ENCODE assay signal across 10 cellular contexts in the genomic region with DNA sequence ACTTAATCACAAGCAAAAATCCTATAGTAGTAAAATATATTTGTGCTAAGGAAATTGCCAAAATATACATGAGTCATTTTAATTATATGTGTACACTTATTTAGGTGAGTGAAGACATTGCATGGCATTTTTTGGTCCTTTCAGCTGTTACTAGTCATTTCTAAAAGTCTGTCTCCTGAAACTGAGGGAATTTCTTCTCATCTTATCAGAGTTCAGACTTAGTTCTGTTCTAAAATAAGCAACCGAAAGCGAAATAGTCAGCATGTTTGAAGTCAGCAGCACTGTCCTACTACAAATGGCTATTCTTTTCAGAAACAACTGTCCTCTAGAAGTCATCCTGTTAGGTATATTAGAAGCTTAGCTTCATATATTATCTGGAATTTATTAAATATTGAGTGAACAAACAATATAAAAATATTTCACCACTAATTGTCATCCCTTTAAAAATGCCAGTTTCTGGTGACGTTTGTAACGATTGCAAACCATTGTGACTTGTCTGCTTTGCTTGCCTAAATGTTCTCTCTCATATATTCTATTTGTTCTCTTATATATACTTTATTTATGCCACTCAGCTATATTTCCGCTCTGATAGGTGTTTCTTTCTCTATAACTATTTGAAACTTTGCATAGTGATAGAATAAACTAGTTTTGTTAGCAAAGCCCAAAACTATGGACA.
A peak's percentile ranks its signal among the peaks of the same experiment; 100 is the strongest.
DNase-seq lines count a peak whose midpoint lies in the region; ATAC-seq and TF ChIP-seq lines count a peak whose summit lies in the region.
"Had no signal": no experiment of that assay in that cellular context is flagged by ENCODE, and none has a peak within 500 bp of the region (broad histone marks: within the 10 kb centered on the region; RNA-seq: fewer than 3 reads in every experiment).

No MANE protein-coding gene starts in this region.

- H3F3A ChIP-seq in SK-N-SH (replicated peaks; ENCODE audit: insufficient read depth), result peaks cover 6% of the 10 kb centered on the region

- TF ChIP-seq CTCF in SK-N-SH (IDR thresholded peaks at IDR 0.05), result no peak
- TF ChIP-seq CTCF in uterus (IDR thresholded peaks at IDR 0.05), result no peak
- no peak for TF ChIP-seq CTCF in WTC11 (IDR thresholded peaks at IDR 0.05)

- H3K9ac ChIP-seq in SK-N-SH, result no peak overlapping the region

- H3K9me2 ChIP-seq in SK-N-SH, result 0 out of 2 replicates have a peak, but pooled peaks cover 4% of the 10 kb centered on the region

- POLR2A ChIA-PET in SK-N-SH (lab: Yijun Ruan, JAX) (no interaction called here), WTC11 (lab: Charles Lee) (no interaction called here)

- WGBS in SK-N-SH (ENCODE audit: low lambda C conversion rate), result 94% methylated on average over 5 of the region's 5 CpGs

- TF ChIP-seq RAD21 in SK-N-SH (IDR thresholded peaks at IDR 0.05; ENCODE audit: low read length), result no peak

- DNase-seq in SK-N-SH, result no peak
- no peak for DNase-seq in Right ventricle myocardium superior
- DNase-seq in uterus, result no peak
- no peak for DNase-seq in posterior cingulate gyrus
- no peak for DNase-seq in WTC11 (ENCODE audit: low spot score)
- DNase-seq: 8988T had no signal

- H3K4me3 Mint-ChIP-seq in WTC11, result no peak overlapping the region

- intact Hi-C loops in Right ventricle myocardium superior (cut with DNase I) (no loop called here), uterus (cut with DNase I; ENCODE audit: low total_unique reads) (no loop called here), posterior cingulate gyrus (cut with DNase I) (no loop called here)

- TF ChIP-seq EP300 in SK-N-SH (IDR thresholded peaks at IDR 0.05; ENCODE audit: borderline replicate concordance in 1 of 2, low read depth in 1 of 2, low read length in 1 of 2), result no peak

- H3K4me1 ChIP-seq in SK-N-SH (ENCODE audit: control insufficient read depth in 1 of 2, insufficient read depth in 2 of 2, low read depth in 1 of 2, low read length in 1 of 2) (no peaks in the 10 kb centered on the region), uterus (no peaks in the 10 kb centered on the region)

- peaks cover 8% of the 10 kb centered on the region for H3K9me3 Mint-ChIP-seq in WTC11

- H3K27me3 Mint-ChIP-seq in WTC11 (ENCODE audit: low read depth), result no peaks in the 10 kb centered on the region

- H3K27me3 ChIP-seq in SK-N-SH (ENCODE audit: insufficient read depth), result no peaks in the 10 kb centered on the region
- no peaks in the 10 kb centered on the region for H3K27me3 ChIP-seq in uterus

- H3K79me2 ChIP-seq in SK-N-SH (ENCODE audit: insufficient read depth), result no peaks in the 10 kb centered on the region

- no peak overlapping the region for H2AFZ ChIP-seq in SK-N-SH (ENCODE audit: low read depth)

- H3K36me3 Mint-ChIP-seq in WTC11, result peaks cover 8% of the 10 kb centered on the region

- no peak for TF ChIP-seq POLR2A in uterus (IDR thresholded peaks at IDR 0.05)

- ATAC-seq in SK-N-SH treated with all-trans-retinoic acid at 6 μM for 48 hours (no peak), HG03520 (IDR thresholded peaks at IDR 0.05; ENCODE audit: unreplicated experiment) (peak; percentile 95), Right ventricle myocardium superior (ENCODE audit: poor library complexity) (peak; percentile 91), GM21528 (IDR thresholded peaks at IDR 0.05; ENCODE audit: low FRiP score, unreplicated experiment) (no peak), WTC11 (no peak)

- no peak overlapping the region for H3K27ac Mint-ChIP-seq in WTC11

- H3K4me3 ChIP-seq in SK-N-SH (ENCODE audit: low read depth in 2 of 2, low read length in 1 of 2), result no peak overlapping the region
- H3K4me3 ChIP-seq in uterus, result peak overlapping the region in 1 of 2 donors; percentile 19

- CTCF ChIA-PET in SK-N-SH (lab: Yijun Ruan, JAX) (interaction anchor here (0.8 kb wide), 1 partner anchor 13 kb away, joined by 3 read pairs; no protein-coding TSS in a partner anchor), WTC11 (lab: Charles Lee) (no interaction called here)

- H3K27ac ChIP-seq in SK-N-SH (ENCODE audit: low read depth in 2 of 2, low read length in 1 of 2), result peak overlapping the region in 1 of 2 experiments; percentile 16; a peak in 1 of 4 replicates
- peak overlapping the region; percentile 50 to 73 for H3K27ac ChIP-seq in uterus
- H3K27ac ChIP-seq: HL-60 had no signal

- H3K9me3 ChIP-seq in SK-N-SH, result no peaks in the 10 kb centered on the region
- peaks cover 0 to under 1% of the 10 kb centered on the region in 2 donors for H3K9me3 ChIP-seq in uterus

- no peak overlapping the region for H3K4me2 ChIP-seq in SK-N-SH

- no peaks in the 10 kb centered on the region for H4K20me1 ChIP-seq in SK-N-SH (ENCODE audit: insufficient read depth)

- H3K4me1 Mint-ChIP-seq in WTC11, result no peaks in the 10 kb centered on the region

- H3K36me3 ChIP-seq in SK-N-SH (replicated peaks in 1 of 2; ENCODE audit: control insufficient read depth in 1 of 2, insufficient read depth in 2 of 2, low read length in 1 of 2), result peaks cover 0 to 31% of the 10 kb centered on the region in 2 experiments
- H3K36me3 ChIP-seq in uterus, result no peaks in the 10 kb centered on the region

TF ChIP-seq in SK-N-SH treated with all-trans-retinoic acid at 6 μM for 48 hours, 23 proteins besides CTCF, POLR2A, EP300 and RAD21 (continues in another document):
- TF ChIP-seq, protein P1, sequence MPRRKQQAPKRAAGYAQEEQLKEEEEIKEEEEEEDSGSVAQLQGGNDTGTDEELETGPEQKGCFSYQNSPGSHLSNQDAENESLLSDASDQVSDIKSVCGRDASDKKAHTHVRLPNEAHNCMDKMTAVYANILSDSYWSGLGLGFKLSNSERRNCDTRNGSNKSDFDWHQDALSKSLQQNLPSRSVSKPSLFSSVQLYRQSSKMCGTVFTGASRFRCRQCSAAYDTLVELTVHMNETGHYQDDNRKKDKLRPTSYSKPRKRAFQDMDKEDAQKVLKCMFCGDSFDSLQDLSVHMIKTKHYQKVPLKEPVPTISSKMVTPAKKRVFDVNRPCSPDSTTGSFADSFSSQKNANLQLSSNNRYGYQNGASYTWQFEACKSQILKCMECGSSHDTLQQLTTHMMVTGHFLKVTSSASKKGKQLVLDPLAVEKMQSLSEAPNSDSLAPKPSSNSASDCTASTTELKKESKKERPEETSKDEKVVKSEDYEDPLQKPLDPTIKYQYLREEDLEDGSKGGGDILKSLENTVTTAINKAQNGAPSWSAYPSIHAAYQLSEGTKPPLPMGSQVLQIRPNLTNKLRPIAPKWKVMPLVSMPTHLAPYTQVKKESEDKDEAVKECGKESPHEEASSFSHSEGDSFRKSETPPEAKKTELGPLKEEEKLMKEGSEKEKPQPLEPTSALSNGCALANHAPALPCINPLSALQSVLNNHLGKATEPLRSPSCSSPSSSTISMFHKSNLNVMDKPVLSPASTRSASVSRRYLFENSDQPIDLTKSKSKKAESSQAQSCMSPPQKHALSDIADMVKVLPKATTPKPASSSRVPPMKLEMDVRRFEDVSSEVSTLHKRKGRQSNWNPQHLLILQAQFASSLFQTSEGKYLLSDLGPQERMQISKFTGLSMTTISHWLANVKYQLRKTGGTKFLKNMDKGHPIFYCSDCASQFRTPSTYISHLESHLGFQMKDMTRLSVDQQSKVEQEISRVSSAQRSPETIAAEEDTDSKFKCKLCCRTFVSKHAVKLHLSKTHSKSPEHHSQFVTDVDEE (CRISPR knock-in tag; IDR thresholded peaks at IDR 0.05), result no peak

TF ChIP-seq in WTC11, 78 proteins besides CTCF, POLR2A, EP300 and RAD21:
- TF ChIP-seq OVOL2 (CRISPR knock-in tag; IDR thresholded peaks at IDR 0.05; ENCODE audit: borderline replicate concordance) (no peak), ZNF416 (CRISPR knock-in tag; IDR thresholded peaks at IDR 0.05) (no peak), ZNF263 (CRISPR knock-in tag; IDR thresholded peaks at IDR 0.05; ENCODE audit: low read depth) (no peak), NFATC4 (CRISPR knock-in tag; IDR thresholded peaks at IDR 0.05) (no peak), HMGA2 (CRISPR knock-in tag; IDR thresholded peaks at IDR 0.05) (no peak), ELF4 (CRISPR knock-in tag; IDR thresholded peaks at IDR 0.05; ENCODE audit: low read depth) (no peak), NR1H2 (CRISPR knock-in tag; IDR thresholded peaks at IDR 0.05) (no peak), RORB (CRISPR knock-in tag; IDR thresholded peaks at IDR 0.05) (no peak), NR3C1 (CRISPR knock-in tag; conservative IDR thresholded peaks at IDR 0.05; ENCODE audit: low read depth) (no peak)
- TF ChIP-seq, protein P2, sequence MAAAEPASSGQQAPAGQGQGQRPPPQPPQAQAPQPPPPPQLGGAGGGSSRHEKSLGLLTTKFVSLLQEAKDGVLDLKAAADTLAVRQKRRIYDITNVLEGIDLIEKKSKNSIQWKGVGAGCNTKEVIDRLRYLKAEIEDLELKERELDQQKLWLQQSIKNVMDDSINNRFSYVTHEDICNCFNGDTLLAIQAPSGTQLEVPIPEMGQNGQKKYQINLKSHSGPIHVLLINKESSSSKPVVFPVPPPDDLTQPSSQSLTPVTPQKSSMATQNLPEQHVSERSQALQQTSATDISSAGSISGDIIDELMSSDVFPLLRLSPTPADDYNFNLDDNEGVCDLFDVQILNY (CRISPR knock-in tag; IDR thresholded peaks at IDR 0.05), result no peak
- TF ChIP-seq, protein P3, sequence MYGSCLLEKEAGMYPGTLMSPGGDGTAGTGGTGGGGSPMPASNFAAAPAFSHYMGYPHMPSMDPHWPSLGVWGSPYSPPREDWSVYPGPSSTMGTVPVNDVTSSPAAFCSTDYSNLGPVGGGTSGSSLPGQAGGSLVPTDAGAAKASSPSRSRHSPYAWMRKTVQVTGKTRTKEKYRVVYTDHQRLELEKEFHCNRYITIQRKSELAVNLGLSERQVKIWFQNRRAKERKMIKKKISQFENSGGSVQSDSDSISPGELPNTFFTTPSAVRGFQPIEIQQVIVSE (CRISPR knock-in tag; IDR thresholded peaks at IDR 0.05; ENCODE audit: borderline replicate concordance), result no peak

Comparison
In these comparisons a context has a peak if more than half of its experiments do, and no peak if none do; other contexts are left out.
1. ATAC-seq: peak in HG03520 (single experiment) and Right ventricle myocardium superior (single experiment); none in SK-N-SH treated with all-trans-retinoic acid at 6 μM for 48 hours (single experiment), GM21528 (single experiment) and WTC11 (single experiment).